Comparison of ENCODE assay signal across 11 cellular contexts in the genomic region with DNA sequence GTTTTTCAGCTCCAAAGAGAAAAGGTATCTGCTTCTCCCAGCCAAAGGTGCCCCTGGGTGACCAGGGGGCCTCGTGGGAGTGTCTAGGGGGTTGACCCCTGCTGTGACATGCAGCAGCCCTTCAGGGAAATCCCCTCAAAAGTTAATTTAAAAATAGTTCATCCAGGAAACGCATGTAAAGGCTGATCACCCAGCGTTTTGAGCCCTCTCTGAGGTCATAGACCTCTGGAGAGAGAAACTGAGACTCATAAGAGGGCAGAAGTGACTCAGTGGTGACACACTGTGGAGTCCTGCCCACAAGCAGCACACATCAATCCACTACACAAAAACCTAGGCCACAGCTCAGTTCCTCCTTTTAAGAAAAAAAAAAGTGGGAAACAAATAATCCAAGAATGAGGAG. TPM values are rescaled to one million over a fixed set of nuclear protein-coding genes. Genes with fewer than 3 reads are reported as not detected.
DNase-seq lines count a peak whose midpoint lies in the region; ATAC-seq and TF ChIP-seq lines count a peak whose summit lies in the region.
"Had no signal": no experiment of that assay in that cellular context is flagged by ENCODE, and none has a peak within 500 bp of the region (broad histone marks: within the 10 kb centered on the region; RNA-seq: fewer than 3 reads in every experiment).

No MANE protein-coding gene starts in this region.

- no peaks in the 10 kb centered on the region for H3K79me2 ChIP-seq in osteoblast (ENCODE audit: insufficient read depth, low read length)

- H3K4me1 ChIP-seq in Caco-2: peaks cover 53% of the 10 kb centered on the region
- no peaks in the 10 kb centered on the region for H3K4me1 ChIP-seq in psoas muscle
- no peaks in the 10 kb centered on the region for H3K4me1 ChIP-seq in osteoblast (ENCODE audit: insufficient read depth, low read length)
- H3K4me1 ChIP-seq: neural progenitor cell had no signal

- H3K27ac ChIP-seq in psoas muscle (no peak overlapping the region), osteoblast (ENCODE audit: low read depth, low read length) (no peak overlapping the region)
- H3K27ac ChIP-seq: neural progenitor cell had no signal

- peak in 1 of 2 experiments; percentile 19 for DNase-seq in Caco-2
- peak; percentile 51 to 67 for DNase-seq in activated CD4-positive, alpha-beta T cell treated with anti-CD3 and anti-CD28 coated beads, Interleukin-2, amount 50 U/mL, for 48 hours
- DNase-seq in naive B cell: peak; percentile 24
- no peak for DNase-seq in mesothelial cell of epicardium (ENCODE audit: low spot score in 2 of 2, unreplicated experiment in 2 of 2)
- DNase-seq in psoas muscle: no peak
- DNase-seq in osteoblast (ENCODE audit: insufficient read length, low spot score, missing footprints): no peak
- DNase-seq: Kasumi-1, PC-3 had no signal

- H3K9me3 ChIP-seq in Caco-2: peaks cover 5% of the 10 kb centered on the region; the same call in 1 of the 2 replicates
- no peaks in the 10 kb centered on the region for H3K9me3 ChIP-seq in psoas muscle
- H3K9me3 ChIP-seq in osteoblast (ENCODE audit: low read depth, low read length): no peaks in the 10 kb centered on the region

- peak overlapping the region; percentile 57 for H3K4me3 Mint-ChIP-seq in Caco-2 (ENCODE audit: unreplicated experiment)
- H3K4me3 Mint-ChIP-seq in naive B cell: peak overlapping the region in 6 of 8 donors; percentile 7 to 86 (median 52)
- H3K4me3 Mint-ChIP-seq in mesothelial cell of epicardium: no peak overlapping the region
- H3K4me3 Mint-ChIP-seq: neural progenitor cell had no signal

- H3K27me3 Mint-ChIP-seq in Caco-2 (ENCODE audit: insufficient read depth, unreplicated experiment) (no peaks in the 10 kb centered on the region), naive B cell (peaks cover 0 to 4% (median 3%) of the 10 kb centered on the region in 3 donors), mesothelial cell of epicardium (ENCODE audit: low read depth) (no peaks in the 10 kb centered on the region)

- H3K27me3 ChIP-seq in Caco-2 (replicated peaks; ENCODE audit: control insufficient read depth, insufficient read depth, low read length) (no peaks in the 10 kb centered on the region), psoas muscle (ENCODE audit: insufficient read depth in 3 of 3, low read length in 2 of 3) (no peaks in the 10 kb centered on the region), osteoblast (ENCODE audit: insufficient read depth, low read length) (no peaks in the 10 kb centered on the region)
- H3K27me3 ChIP-seq: neural progenitor cell had no signal

- H3K4me1 Mint-ChIP-seq in Caco-2 (ENCODE audit: low read depth, unreplicated experiment) (peaks cover 31% of the 10 kb centered on the region), naive B cell (peaks cover 18 to 24% (median 23%) of the 10 kb centered on the region in 3 donors), mesothelial cell of epicardium (no peaks in the 10 kb centered on the region)
- H3K4me1 Mint-ChIP-seq: neural progenitor cell had no signal

- intact Hi-C loops in Caco-2 (cut with micrococcal nuclease; ENCODE audit: unreplicated experiment) (no loop called here), psoas muscle (cut with DNase I) (no loop called here)

- H3K9me3 Mint-ChIP-seq in Caco-2 (ENCODE audit: unreplicated experiment): peaks cover 5% of the 10 kb centered on the region
- peaks cover 0 to 1% (median 0%) of the 10 kb centered on the region in 7 donors for H3K9me3 Mint-ChIP-seq in naive B cell
- H3K9me3 Mint-ChIP-seq in mesothelial cell of epicardium: peaks cover 49% of the 10 kb centered on the region

- H2AFZ ChIP-seq in osteoblast (ENCODE audit: low read length): no peak overlapping the region
- H2AFZ ChIP-seq: neural progenitor cell had no signal

- H3K36me3 Mint-ChIP-seq in Caco-2 (ENCODE audit: insufficient read depth, unreplicated experiment) (peaks cover 10% of the 10 kb centered on the region), naive B cell (no peaks in the 10 kb centered on the region), mesothelial cell of epicardium (no peaks in the 10 kb centered on the region)

- H3K4me3 ChIP-seq in Caco-2 (ENCODE audit: low read depth, low read length) (no peak overlapping the region), psoas muscle (no peak overlapping the region), osteoblast (ENCODE audit: insufficient read depth, low read length) (no peak overlapping the region)
- H3K4me3 ChIP-seq: neural progenitor cell had no signal

- no peak overlapping the region for H3K4me2 ChIP-seq in osteoblast (ENCODE audit: insufficient read depth, low read length)
- H3K4me2 ChIP-seq: neural progenitor cell had no signal

- no peaks in the 10 kb centered on the region for H4K20me1 ChIP-seq in osteoblast (ENCODE audit: insufficient read depth, low read length)

- H3K27ac Mint-ChIP-seq in Caco-2 (ENCODE audit: unreplicated experiment): peak overlapping the region; percentile 77
- H3K27ac Mint-ChIP-seq in naive B cell: peak overlapping the region; percentile 3 to 95 (median 84)
- H3K27ac Mint-ChIP-seq in mesothelial cell of epicardium: no peak overlapping the region
- H3K27ac Mint-ChIP-seq: neural progenitor cell had no signal

- BruUV-seq in Caco-2 (replicated peaks; lab: Mats Ljungman, UMichigan): no TSS peak

- POLR2A ChIA-PET in Caco-2 (lab: Charles Lee): no interaction called here

- CTCF ChIA-PET in Caco-2 (lab: Charles Lee): interaction anchor here (1.0 to 1.1 kb wide), 2 partner anchors 14 to 17 kb away, joined by 3 read pairs; no protein-coding TSS in a partner anchor

- TF ChIP-seq CTCF in Caco-2 (IDR thresholded peaks at IDR 0.05; ENCODE audit: insufficient read depth in 1 of 2, low read depth in 1 of 2, low read length in 1 of 2, severe bottlenecking in 1 of 2, unreplicated experiment in 1 of 2): no peak
- no peak for TF ChIP-seq CTCF in mesothelial cell of epicardium (IDR thresholded peaks at IDR 0.05; ENCODE audit: unreplicated experiment)
- TF ChIP-seq CTCF in psoas muscle (IDR thresholded peaks at IDR 0.05): no peak
- no peak for TF ChIP-seq CTCF in osteoblast (IDR thresholded peaks at IDR 0.05; ENCODE audit: extremely low read depth, low read depth, low read length)

- H3K36me3 ChIP-seq in Caco-2 (ENCODE audit: control insufficient read depth, insufficient read depth, low read length) (no peaks in the 10 kb centered on the region), psoas muscle (ENCODE audit: insufficient read depth in 1 of 2, low read depth in 1 of 2) (no peaks in the 10 kb centered on the region), osteoblast (ENCODE audit: insufficient read depth, low read length) (no peaks in the 10 kb centered on the region)
- H3K36me3 ChIP-seq: neural progenitor cell had no signal

- ATAC-seq in GM21737 (IDR thresholded peaks at IDR 0.05; ENCODE audit: unreplicated experiment): peak; percentile 64
- ATAC-seq in naive B cell (ENCODE audit: low read depth in 2 of 2): peak; percentile 83 to 91
- no peak for ATAC-seq in psoas muscle
- no peak for ATAC-seq in HG03045 (IDR thresholded peaks at IDR 0.05; ENCODE audit: unreplicated experiment)
- ATAC-seq: PC-3 had no signal

- WGBS in psoas muscle, 3 donors: 40 to 50% (median 45%) methylated on average over 3 of the region's 3 CpGs

RNA-seq across cellular contexts. Expression of a gene that starts 11.9 kb away (rescaled TPM):
- total RNA-seq in Caco-2 (2022) (6.0 and 6.8 TPM in 2 replicates), mesothelial cell of epicardium (0.86 to 1.1 TPM (median 1.1 TPM) in 3 replicates), psoas muscle (under 1 TPM in 1 of 4 donors, not detected in 3; 0.16 TPM), osteoblast (0.29 and 0.36 TPM in 2 replicates)
- polyA plus RNA-seq in naive B cell (ENCODE audit: low read depth in 6 of 6) (not detected), psoas muscle (under 1 TPM in 1 of 3 donors, not detected in 2; 0.14 TPM)
- total RNA-seq: PC-3 had no signal

RNA-seq across cellular contexts. Expression of a gene that starts 20.4 kb away (rescaled TPM):
- total RNA-seq in Caco-2 (2022) (1.5 and 3.9 TPM in 2 replicates), mesothelial cell of epicardium (0.87 to 1.8 TPM (median 1.7 TPM) in 3 replicates), psoas muscle (10 to 100 TPM in 2 of 4 donors, 1 to 10 TPM in 1, under 1 TPM in 1; 0.44 to 18.0 (median 9.1) TPM), osteoblast (not detected in 2 replicates)
- polyA plus RNA-seq in naive B cell (ENCODE audit: low read depth in 6 of 6) (1 to 10 TPM in 1 of 6 donors, under 1 TPM in 1, not detected in 4; 0.55 to 1.7 TPM), psoas muscle (10 to 100 TPM in 1 of 3 donors, 1 to 10 TPM in 1, under 1 TPM in 1; 0.73 to 54.6 (median 3.4) TPM)
- total RNA-seq: PC-3 had no signal

RNA-seq across cellular contexts. Expression of a gene that starts 54.1 kb away (rescaled TPM):
- 35.4 and 41.3 TPM in 2 replicates for total RNA-seq in Caco-2 (2022)
- 1 to 10 TPM; 1.1 to 7.2 (median 2.4) TPM for polyA plus RNA-seq in naive B cell (ENCODE audit: low read depth in 6 of 6)
- 55.5 to 60.3 TPM (median 56.6 TPM) in 3 replicates for total RNA-seq in mesothelial cell of epicardium
- 10 to 100 TPM; 20.3 to 31.0 (median 23.6) TPM for total RNA-seq in psoas muscle
- 10 to 100 TPM; 14.1 to 15.6 (median 14.9) TPM for polyA plus RNA-seq in psoas muscle
- 14.1 and 15.6 TPM in 2 replicates for total RNA-seq in osteoblast

Comparison
In these comparisons a context has a peak if more than half of its experiments do, and no peak if none do; other contexts are left out.
1. DNase-seq: peak in activated CD4-positive, alpha-beta T cell treated with anti-CD3 and anti-CD28 coated beads, Interleukin-2, amount 50 U/mL, for 48 hours (2 of 2) and naive B cell (single experiment); none in mesothelial cell of epicardium (0 of 2), psoas muscle (0 of 2) and osteoblast (single experiment).
2. ATAC-seq: peak in GM21737 (single experiment) and naive B cell (2 of 2); none in psoas muscle (0 of 4) and HG03045 (single experiment).